Comparison of ENCODE assay signal across 34 cellular contexts in genomic region chr5:133512896-133513295, GRCh38.
"Had no signal": no experiment of that assay in that cellular context is flagged by ENCODE, and none has a peak within 500 bp of the region (broad histone marks: within the 10 kb centered on the region; RNA-seq: fewer than 3 reads in every experiment).

No MANE protein-coding gene starts in this region.

- DNase-seq: activated CD4-positive, alpha-beta memory T cell treated with anti-CD3 and anti-CD28 coated beads, Interleukin-2, amount 10 ng/mL, durations not matched to agents 7 days and 5 days; activated CD4-positive, alpha-beta T cell treated with anti-CD3 and anti-CD28 coated beads for 1 hour; activated CD4-positive, alpha-beta T cell treated with anti-CD3 and anti-CD28 coated beads for 36 hours; activated CD4-positive, alpha-beta T cell treated with anti-CD3 and anti-CD28 coated beads for 48 hours; activated CD4-positive, alpha-beta T cell treated with anti-CD3 and anti-CD28 coated beads, Interleukin-2, amount 10 ng/mL, durations not matched to agents 7 days and 5 days; activated CD4-positive, alpha-beta T cell treated with anti-CD3 and anti-CD28 coated beads, Interleukin-2, amount 50 U/mL, for 48 hours; activated CD4-positive, CD25-positive, alpha-beta regulatory T cell; activated CD8-positive, alpha-beta memory T cell treated with anti-CD3 and anti-CD28 coated beads, Interleukin-2, amount 50 U/mL, for 48 hours; activated CD8-positive, alpha-beta T cell treated with anti-CD3 and anti-CD28 coated beads, Interleukin-2, amount 10 ng/mL, durations not matched to agents 7 days and 5 days; activated effector memory CD4-positive, alpha-beta T cell treated with Interleukin-2 at 50 U/mL for 16 hours; activated gamma-delta T cell; activated naive CD4-positive, alpha-beta T cell treated with anti-CD3 and anti-CD28 coated beads, Interleukin-2, amount 50 U/mL, for 16 hours; activated naive CD4-positive, alpha-beta T cell treated with Interleukin-2 at 50 U/mL for 16 hours; activated naive CD8-positive, alpha-beta T cell treated with anti-CD3 and anti-CD28 coated beads for 36 hours; activated T-cell treated with anti-CD3 and anti-CD28 coated beads, Interleukin-2, amount 50 U/mL, for 24 hours; activated T-cell treated with anti-CD3 and anti-CD28 coated beads, Interleukin-2, amount 50 U/mL, for 48 hours; adrenal gland; amniotic stem cell; aorta; body of pancreas; brain microvascular endothelial cell; central memory CD4-positive, alpha-beta T cell; SW 1271; T-helper 1 cell; T-helper 2 cell; T-helper 9 cell had no signal

- H3K9me3 ChIP-seq: adrenal gland, body of pancreas, breast epithelium had no signal

- ATAC-seq: activated CD4-positive, alpha-beta T cell treated with anti-CD3 and anti-CD28 coated beads for 36 hours; activated CD4-positive, CD25-positive, alpha-beta regulatory T cell treated with anti-CD3 and anti-CD28 coated beads, Interleukin-2, amount 50 U/mL, for 24 hours; activated CD8-positive, alpha-beta T cell treated with anti-CD3 and anti-CD28 coated beads, Interleukin-2, amount 10 ng/mL, durations not matched to agents 7 days and 5 days; activated naive CD4-positive, alpha-beta T cell treated with anti-CD3 and anti-CD28 coated beads, Interleukin-2, amount 50 U/mL, for 72 hours; body of pancreas; WTC11 had no signal

- H3K4me3 Mint-ChIP-seq: activated CD4-positive, alpha-beta memory T cell treated with anti-CD3 and anti-CD28 coated beads, Interleukin-2, amount 10 ng/mL, durations not matched to agents 7 days and 5 days; activated CD4-positive, alpha-beta T cell treated with anti-CD3 and anti-CD28 coated beads for 36 hours; activated CD4-positive, alpha-beta T cell treated with anti-CD3 and anti-CD28 coated beads, Interleukin-2, amount 10 ng/mL, durations not matched to agents 7 days and 5 days; activated CD8-positive, alpha-beta T cell treated with anti-CD3 and anti-CD28 coated beads, Interleukin-2, amount 10 ng/mL, durations not matched to agents 7 days and 5 days; activated naive CD8-positive, alpha-beta T cell treated with anti-CD3 and anti-CD28 coated beads for 36 hours; activated T-cell treated with anti-CD3 and anti-CD28 coated beads, Interleukin-2, amount 50 U/mL, for 24 hours; T-helper 1 cell treated with Interleukin-12 subunit alpha and Interleukin-12 subunit beta and Interleukin-4 antibody, amounts not matched to agents 30 μg/mL and 1 μg/mL, for 36 hours; T-helper 2 cell treated with Interferon-gamma antibody and Interleukin-4, amounts not matched to agents 5 μg/mL and 100 μg/mL, for 36 hours; WTC11 had no signal

- H3K4me3 ChIP-seq: adrenal gland, body of pancreas, breast epithelium had no signal

- H3K27me3 ChIP-seq: adrenal gland, body of pancreas, brain microvascular endothelial cell, breast epithelium had no signal

- H3K4me1 Mint-ChIP-seq: activated CD4-positive, alpha-beta memory T cell treated with anti-CD3 and anti-CD28 coated beads, Interleukin-2, amount 10 ng/mL, durations not matched to agents 7 days and 5 days had no signal

- H3K36me3 ChIP-seq: adrenal gland, brain microvascular endothelial cell, breast epithelium had no signal

- H3K27ac Mint-ChIP-seq: activated CD4-positive, alpha-beta memory T cell treated with anti-CD3 and anti-CD28 coated beads, Interleukin-2, amount 10 ng/mL, durations not matched to agents 7 days and 5 days; activated CD4-positive, alpha-beta T cell treated with anti-CD3 and anti-CD28 coated beads for 36 hours; activated CD4-positive, alpha-beta T cell treated with anti-CD3 and anti-CD28 coated beads, Interleukin-2, amount 10 ng/mL, durations not matched to agents 7 days and 5 days; activated CD8-positive, alpha-beta T cell treated with anti-CD3 and anti-CD28 coated beads, Interleukin-2, amount 10 ng/mL, durations not matched to agents 7 days and 5 days; activated naive CD4-positive, alpha-beta T cell treated with anti-CD3 and anti-CD28 coated beads, Interleukin-2, amount 50 U/mL, for 72 hours; activated naive CD8-positive, alpha-beta T cell treated with anti-CD3 and anti-CD28 coated beads for 36 hours; activated T-cell treated with anti-CD3 and anti-CD28 coated beads, Interleukin-2, amount 50 U/mL, for 24 hours; activated T-helper 2 cell treated with anti-CD3 and anti-CD28 coated beads, Interferon-gamma antibody, Interleukin-2, Interleukin-4, amounts not matched to agents 10 μg/mL and 5 μg/mL and 100 μg/mL, durations not matched to agents 14 hours and 24 hours and 36 hours; T-helper 1 cell treated with Interleukin-12 subunit alpha and Interleukin-12 subunit beta and Interleukin-4 antibody, amounts not matched to agents 30 μg/mL and 1 μg/mL, for 36 hours; T-helper 2 cell treated with Interferon-gamma antibody and Interleukin-4, amounts not matched to agents 5 μg/mL and 100 μg/mL, for 36 hours; WTC11 had no signal

- H3K36me3 Mint-ChIP-seq: activated naive CD4-positive, alpha-beta T cell treated with anti-CD3 and anti-CD28 coated beads, Interleukin-2, amount 50 U/mL, for 72 hours; activated naive CD8-positive, alpha-beta T cell treated with anti-CD3 and anti-CD28 coated beads for 36 hours; WTC11 had no signal

- H3K4me1 ChIP-seq: body of pancreas, breast epithelium had no signal

- H3K27ac ChIP-seq: adrenal gland, body of pancreas, brain microvascular endothelial cell, breast epithelium, VCaP had no signal

- H3K9me3 Mint-ChIP-seq: activated CD4-positive, alpha-beta memory T cell treated with anti-CD3 and anti-CD28 coated beads, Interleukin-2, amount 10 ng/mL, durations not matched to agents 7 days and 5 days; activated CD4-positive, alpha-beta T cell treated with anti-CD3 and anti-CD28 coated beads, Interleukin-2, amount 10 ng/mL, durations not matched to agents 7 days and 5 days; activated naive CD4-positive, alpha-beta T cell treated with anti-CD3 and anti-CD28 coated beads, Interleukin-2, amount 50 U/mL, for 72 hours; activated naive CD8-positive, alpha-beta T cell treated with anti-CD3 and anti-CD28 coated beads for 36 hours; activated T-cell treated with anti-CD3 and anti-CD28 coated beads, Interleukin-2, amount 50 U/mL, for 24 hours; activated T-helper 2 cell treated with anti-CD3 and anti-CD28 coated beads, Interferon-gamma antibody, Interleukin-2, Interleukin-4, amounts not matched to agents 10 μg/mL and 5 μg/mL and 100 μg/mL, durations not matched to agents 14 hours and 24 hours and 36 hours; T-helper 1 cell treated with Interleukin-12 subunit alpha and Interleukin-12 subunit beta and Interleukin-4 antibody, amounts not matched to agents 30 μg/mL and 1 μg/mL, for 36 hours; T-helper 2 cell treated with Interferon-gamma antibody and Interleukin-4, amounts not matched to agents 5 μg/mL and 100 μg/mL, for 36 hours; WTC11 had no signal
